17 cellular contexts compared by ENCODE assay signal in genomic region chr20:19814241-19814640, GRCh38. TPM values are rescaled to one million over a fixed set of nuclear protein-coding genes. Genes with fewer than 3 reads are reported as not detected.
DNase-seq lines count a peak whose midpoint lies in the region; ATAC-seq, FAIRE-seq and TF ChIP-seq lines count a peak whose summit lies in the region.
"Had no signal": no experiment of that assay in that cellular context is flagged by ENCODE, and none has a peak within 500 bp of the region (broad histone marks: within the 10 kb centered on the region; RNA-seq: fewer than 3 reads in every experiment).

No MANE protein-coding gene starts in this region.

- no peaks in the 10 kb centered on the region for H3K27me3 ChIP-seq in adrenal gland
- no peaks in the 10 kb centered on the region for H3K27me3 ChIP-seq in keratinocyte (ENCODE audit: control insufficient read depth, extremely low read depth, insufficient read depth, low read length)
- H3K27me3 ChIP-seq in suprapubic skin: no peaks in the 10 kb centered on the region
- no peaks in the 10 kb centered on the region for H3K27me3 ChIP-seq in transverse colon
- H3K27me3 ChIP-seq: spleen had no signal

- H3K9me3 Mint-ChIP-seq in T-helper 2 cell treated with Interferon-gamma antibody and Interleukin-4, amounts not matched to agents 5 μg/mL and 100 μg/mL, for 36 hours: no peaks in the 10 kb centered on the region

- H3K27ac ChIP-seq in adrenal gland (peak overlapping the region in 3 of 5 donors; percentile 24 to 40 (median 31)), keratinocyte (ENCODE audit: control insufficient read depth, insufficient read depth, low read length) (peak overlapping the region; percentile 78), suprapubic skin (peak overlapping the region; percentile 36), transverse colon (peak overlapping the region in 1 of 4 donors; percentile 5)

- TF ChIP-seq POLR2A in adrenal gland (IDR thresholded peaks at IDR 0.05) (no peak), suprapubic skin (IDR thresholded peaks at IDR 0.05) (no peak), transverse colon (IDR thresholded peaks at IDR 0.05) (no peak)

- H3K4me1 ChIP-seq in adrenal gland (replicated peaks in 1 of 2) (peaks cover 29 to 30% of the 10 kb centered on the region in 2 donors), keratinocyte (ENCODE audit: control insufficient read depth, extremely low read depth, insufficient read depth, low read length) (peaks cover 38% of the 10 kb centered on the region), suprapubic skin (peaks cover 14% of the 10 kb centered on the region), transverse colon (peaks cover 0 to 21% (median 0%) of the 10 kb centered on the region in 4 donors)

- H3K36me3 ChIP-seq in adrenal gland (replicated peaks in 1 of 2) (no peaks in the 10 kb centered on the region), keratinocyte (ENCODE audit: control insufficient read depth in 2 of 2, extremely low read depth in 1 of 2, insufficient read depth in 2 of 2, low read length in 2 of 2) (no peaks in the 10 kb centered on the region), suprapubic skin (no peaks in the 10 kb centered on the region), transverse colon (no peaks in the 10 kb centered on the region)
- H3K36me3 ChIP-seq: spleen had no signal

- H3K9me3 ChIP-seq in adrenal gland (replicated peaks in 1 of 3) (no peaks in the 10 kb centered on the region), keratinocyte (ENCODE audit: control insufficient read depth, low read depth, low read length) (peaks cover 5% of the 10 kb centered on the region), suprapubic skin (no peaks in the 10 kb centered on the region), transverse colon (no peaks in the 10 kb centered on the region)

- no peak overlapping the region for H3K4me3 Mint-ChIP-seq in T-helper 2 cell treated with Interferon-gamma antibody and Interleukin-4, amounts not matched to agents 5 μg/mL and 100 μg/mL, for 36 hours
- H3K4me3 Mint-ChIP-seq: CD4-positive, CD25-positive, alpha-beta regulatory T cell had no signal

- peak; percentile 30 for DNase-seq in HCEC 1CT
- no peak for DNase-seq in adrenal gland
- DNase-seq in keratinocyte (ENCODE audit: low read depth, low spot score): no peak
- no peak for DNase-seq in suprapubic skin (ENCODE audit: low spot score in 2 of 2)
- DNase-seq in transverse colon: no peak
- DNase-seq in T-helper 2 cell treated with Interferon-gamma antibody and Interleukin-4, amounts not matched to agents 5 μg/mL and 100 μg/mL, for 36 hours (ENCODE audit: low spot score): no peak
- DNase-seq: activated T-cell treated with anti-CD3 and anti-CD28 coated beads, Interleukin-2, amount 50 U/mL, for 48 hours; CD4-positive, CD25-positive, alpha-beta regulatory T cell; cortex of kidney; KG1; mesendoderm; NCI-H1436 treated with DMSO at 0.1 percent for 48 hours; NCI-H345; spleen; T1000 had no signal

- no peaks in the 10 kb centered on the region for H3K4me1 Mint-ChIP-seq in T-helper 2 cell treated with Interferon-gamma antibody and Interleukin-4, amounts not matched to agents 5 μg/mL and 100 μg/mL, for 36 hours (ENCODE audit: low read depth)

- TF ChIP-seq CTCF in adrenal gland (IDR thresholded peaks at IDR 0.05) (no peak), keratinocyte (optimal IDR thresholded peaks at IDR 0.05 in 1 of 3, IDR thresholded peaks at IDR 0.05 in 1 of 3, conservative IDR thresholded peaks at IDR 0.05 in 1 of 3; ENCODE audit: extremely low read depth in 1 of 3, insufficient read depth in 2 of 3, low read length in 3 of 3) (no peak), suprapubic skin (IDR thresholded peaks at IDR 0.05) (peak in 1 of 2 donors; percentile 1), transverse colon (IDR thresholded peaks at IDR 0.05) (no peak)

- 46 to 83% (median 60%) methylated on average over 5 of the region's 5 CpGs for WGBS in adrenal gland, 4 donors
- 63% methylated on average over 5 of the region's 5 CpGs for WGBS in suprapubic skin
- WGBS in transverse colon (ENCODE audit: low coverage in 1 of 2), 2 donors: 67 to 72% methylated on average over 5 of the region's 5 CpGs

- intact Hi-C loops in adrenal gland (cut with DNase I) (no loop called here), transverse colon (cut with DNase I; ENCODE audit: low total_unique reads) (no loop called here)

- dilution Hi-C loops in keratinocyte (cut with MboI; ENCODE audit: extremely low pct_ligation_motif_present, low sequenced_read_pairs): no loop called here

- no peak for ATAC-seq in GM18520 (IDR thresholded peaks at IDR 0.05; ENCODE audit: unreplicated experiment)
- ATAC-seq: GM12878 had no signal

- no peaks in the 10 kb centered on the region for H4K20me1 ChIP-seq in keratinocyte (ENCODE audit: control insufficient read depth, extremely low read depth, insufficient read depth, low read length)

- peaks cover 15% of the 10 kb centered on the region for H3K27me3 Mint-ChIP-seq in T-helper 2 cell treated with Interferon-gamma antibody and Interleukin-4, amounts not matched to agents 5 μg/mL and 100 μg/mL, for 36 hours (ENCODE audit: low read depth)
- H3K27me3 Mint-ChIP-seq: CD4-positive, CD25-positive, alpha-beta regulatory T cell had no signal

- no peaks in the 10 kb centered on the region for H3K36me3 Mint-ChIP-seq in T-helper 2 cell treated with Interferon-gamma antibody and Interleukin-4, amounts not matched to agents 5 μg/mL and 100 μg/mL, for 36 hours (ENCODE audit: low read depth)
- H3K36me3 Mint-ChIP-seq: CD4-positive, CD25-positive, alpha-beta regulatory T cell had no signal

- H3K4me3 ChIP-seq in adrenal gland: no peak overlapping the region
- no peak overlapping the region for H3K4me3 ChIP-seq in keratinocyte (ENCODE audit: control insufficient read depth in 2 of 3, extremely low read depth in 1 of 3, insufficient read depth in 2 of 3, low read depth in 1 of 3, low read length in 3 of 3)
- H3K4me3 ChIP-seq in suprapubic skin: no peak overlapping the region
- H3K4me3 ChIP-seq in transverse colon: no peak overlapping the region
- H3K4me3 ChIP-seq: GM12878, spleen had no signal

- no peak for FAIRE-seq in keratinocyte (lab: Jason Lieb, UNC)
- FAIRE-seq: GM12878 had no signal

- H3K79me2 ChIP-seq in keratinocyte (ENCODE audit: control insufficient read depth, insufficient read depth, low read length): no peaks in the 10 kb centered on the region

- in situ Hi-C loops in transverse colon (cut with MboI; ENCODE audit: low pct_ligation_motif_present in 1 of 4, low pct_unique_long_range_greater_than_20kb in 1 of 4, low sequenced_read_pairs in 3 of 4): no loop called here

- H3K27ac Mint-ChIP-seq in T-helper 2 cell treated with Interferon-gamma antibody and Interleukin-4, amounts not matched to agents 5 μg/mL and 100 μg/mL, for 36 hours: no peak overlapping the region
- H3K27ac Mint-ChIP-seq: CD4-positive, CD25-positive, alpha-beta regulatory T cell had no signal

- no peak overlapping the region for H3K4me2 ChIP-seq in keratinocyte (ENCODE audit: control insufficient read depth, extremely low read depth, insufficient read depth, low read depth, low read length)

- no peak overlapping the region for H2AFZ ChIP-seq in keratinocyte (ENCODE audit: control insufficient read depth, low read length)

- no peaks in the 10 kb centered on the region for H3K9me1 ChIP-seq in keratinocyte (ENCODE audit: control insufficient read depth, extremely low read depth, insufficient read depth, low read length)

- no peak for TF ChIP-seq EP300 in suprapubic skin (IDR thresholded peaks at IDR 0.05)
- no peak for TF ChIP-seq EP300 in transverse colon (IDR thresholded peaks at IDR 0.05; ENCODE audit: low read depth)

- no peak overlapping the region for H3K9ac ChIP-seq in keratinocyte (ENCODE audit: control insufficient read depth, extremely low read depth, insufficient read depth, low read length)

RNA-seq across cellular contexts. Expression of gene RIN2, which starts 56.2 kb away (rescaled TPM):
- total RNA-seq in adrenal gland (10 to 100 TPM; 27.9 to 68.8 (median 53.1) TPM), suprapubic skin (10 to 100 TPM; 68.2 to 87.2 (median 79.6) TPM), transverse colon (100 to 1,000 TPM in 2 of 4 donors, 10 to 100 TPM in 2; 53.2 to 157 (median 104) TPM)
- polyA plus RNA-seq in adrenal gland (10 to 100 TPM in 2 of 3 donors, 1 to 10 TPM in 1; 6.9 to 19.5 (median 15.2) TPM), keratinocyte (40.1 to 51.9 TPM (median 41.2 TPM) in 3 replicates)
- polyA plus RNA-seq in keratinocyte (2011; ENCODE audit: low read depth): 23.9 TPM
- 24.1 and 30.0 TPM in 2 replicates for polyA plus RNA-seq in keratinocyte (2011; cell fraction: cytosol; rRNA removed)
- polyA plus RNA-seq in keratinocyte (2011; cell fraction: nucleus; rRNA removed): 46.3 and 52.2 TPM in 2 replicates
- 22.9 and 44.3 TPM in 2 replicates for polyA plus RNA-seq in keratinocyte (2012; ENCODE audit: low replicate concordance)
- 73.2 to 137 TPM (median 135 TPM) in 3 replicates for polyA minus RNA-seq in keratinocyte
- 60.0 TPM for polyA minus RNA-seq in keratinocyte (2011; cell fraction: cytosol; rRNA and poly(A)+ RNA removed)
- 57.0 and 88.8 TPM in 2 replicates for polyA minus RNA-seq in keratinocyte (2011; cell fraction: nucleus; rRNA and poly(A)+ RNA removed)
- polyA plus RNA-seq: CD4-positive, CD25-positive, alpha-beta regulatory T cell had no signal
